In the genomic region with DNA sequence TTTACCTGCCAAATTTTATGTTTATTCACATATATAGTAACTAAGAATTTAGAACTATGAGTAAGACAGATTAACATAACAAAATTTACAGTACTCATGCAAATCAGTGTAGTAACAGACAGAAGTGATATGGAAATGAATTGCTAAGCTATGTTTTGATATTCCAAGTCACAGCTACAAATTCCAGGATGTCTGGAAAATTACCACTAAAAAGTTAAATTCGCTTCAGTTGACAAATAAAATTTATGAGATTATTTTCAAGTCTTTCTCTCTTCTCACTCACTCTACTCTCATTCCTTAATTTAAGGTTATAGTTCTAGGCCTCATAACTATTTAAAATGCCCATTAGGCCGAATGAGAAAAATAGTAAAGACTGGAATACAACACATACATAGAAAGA, we compare ENCODE assay signal across 2 cellular contexts.
TF ChIP-seq lines count a peak whose summit lies in the region.

No MANE protein-coding gene starts in this region.

TF ChIP-seq in GM23338, 12 proteins besides CTCF, POLR2A, EP300 and RAD21 (continues in another document):
- no peak for TF ChIP-seq NANOG (IDR thresholded peaks at IDR 0.05; ENCODE audit: borderline replicate concordance)
- TF ChIP-seq CREB1 (CRISPR knock-in tag; IDR thresholded peaks at IDR 0.05; ENCODE audit: low read depth) = no peak
- no peak for TF ChIP-seq POLR2AphosphoS5 (IDR thresholded peaks at IDR 0.05; ENCODE audit: low read depth)
- no peak for TF ChIP-seq EZH2 (IDR thresholded peaks at IDR 0.05; ENCODE audit: low read depth, unreplicated experiment)
- TF ChIP-seq, protein P1, sequence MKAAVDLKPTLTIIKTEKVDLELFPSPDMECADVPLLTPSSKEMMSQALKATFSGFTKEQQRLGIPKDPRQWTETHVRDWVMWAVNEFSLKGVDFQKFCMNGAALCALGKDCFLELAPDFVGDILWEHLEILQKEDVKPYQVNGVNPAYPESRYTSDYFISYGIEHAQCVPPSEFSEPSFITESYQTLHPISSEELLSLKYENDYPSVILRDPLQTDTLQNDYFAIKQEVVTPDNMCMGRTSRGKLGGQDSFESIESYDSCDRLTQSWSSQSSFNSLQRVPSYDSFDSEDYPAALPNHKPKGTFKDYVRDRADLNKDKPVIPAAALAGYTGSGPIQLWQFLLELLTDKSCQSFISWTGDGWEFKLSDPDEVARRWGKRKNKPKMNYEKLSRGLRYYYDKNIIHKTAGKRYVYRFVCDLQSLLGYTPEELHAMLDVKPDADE (IDR thresholded peaks at IDR 0.05) = no peak
- TF ChIP-seq, protein P2, sequence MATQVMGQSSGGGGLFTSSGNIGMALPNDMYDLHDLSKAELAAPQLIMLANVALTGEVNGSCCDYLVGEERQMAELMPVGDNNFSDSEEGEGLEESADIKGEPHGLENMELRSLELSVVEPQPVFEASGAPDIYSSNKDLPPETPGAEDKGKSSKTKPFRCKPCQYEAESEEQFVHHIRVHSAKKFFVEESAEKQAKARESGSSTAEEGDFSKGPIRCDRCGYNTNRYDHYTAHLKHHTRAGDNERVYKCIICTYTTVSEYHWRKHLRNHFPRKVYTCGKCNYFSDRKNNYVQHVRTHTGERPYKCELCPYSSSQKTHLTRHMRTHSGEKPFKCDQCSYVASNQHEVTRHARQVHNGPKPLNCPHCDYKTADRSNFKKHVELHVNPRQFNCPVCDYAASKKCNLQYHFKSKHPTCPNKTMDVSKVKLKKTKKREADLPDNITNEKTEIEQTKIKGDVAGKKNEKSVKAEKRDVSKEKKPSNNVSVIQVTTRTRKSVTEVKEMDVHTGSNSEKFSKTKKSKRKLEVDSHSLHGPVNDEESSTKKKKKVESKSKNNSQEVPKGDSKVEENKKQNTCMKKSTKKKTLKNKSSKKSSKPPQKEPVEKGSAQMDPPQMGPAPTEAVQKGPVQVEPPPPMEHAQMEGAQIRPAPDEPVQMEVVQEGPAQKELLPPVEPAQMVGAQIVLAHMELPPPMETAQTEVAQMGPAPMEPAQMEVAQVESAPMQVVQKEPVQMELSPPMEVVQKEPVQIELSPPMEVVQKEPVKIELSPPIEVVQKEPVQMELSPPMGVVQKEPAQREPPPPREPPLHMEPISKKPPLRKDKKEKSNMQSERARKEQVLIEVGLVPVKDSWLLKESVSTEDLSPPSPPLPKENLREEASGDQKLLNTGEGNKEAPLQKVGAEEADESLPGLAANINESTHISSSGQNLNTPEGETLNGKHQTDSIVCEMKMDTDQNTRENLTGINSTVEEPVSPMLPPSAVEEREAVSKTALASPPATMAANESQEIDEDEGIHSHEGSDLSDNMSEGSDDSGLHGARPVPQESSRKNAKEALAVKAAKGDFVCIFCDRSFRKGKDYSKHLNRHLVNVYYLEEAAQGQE (IDR thresholded peaks at IDR 0.05; ENCODE audit: unreplicated experiment) = no peak
- TF ChIP-seq ZNF331 (CRISPR knock-in tag; IDR thresholded peaks at IDR 0.05; ENCODE audit: low read depth) = no peak
- TF ChIP-seq STAT1 (IDR thresholded peaks at IDR 0.05; ENCODE audit: unreplicated experiment) = no peak
- TF ChIP-seq, protein P3, sequence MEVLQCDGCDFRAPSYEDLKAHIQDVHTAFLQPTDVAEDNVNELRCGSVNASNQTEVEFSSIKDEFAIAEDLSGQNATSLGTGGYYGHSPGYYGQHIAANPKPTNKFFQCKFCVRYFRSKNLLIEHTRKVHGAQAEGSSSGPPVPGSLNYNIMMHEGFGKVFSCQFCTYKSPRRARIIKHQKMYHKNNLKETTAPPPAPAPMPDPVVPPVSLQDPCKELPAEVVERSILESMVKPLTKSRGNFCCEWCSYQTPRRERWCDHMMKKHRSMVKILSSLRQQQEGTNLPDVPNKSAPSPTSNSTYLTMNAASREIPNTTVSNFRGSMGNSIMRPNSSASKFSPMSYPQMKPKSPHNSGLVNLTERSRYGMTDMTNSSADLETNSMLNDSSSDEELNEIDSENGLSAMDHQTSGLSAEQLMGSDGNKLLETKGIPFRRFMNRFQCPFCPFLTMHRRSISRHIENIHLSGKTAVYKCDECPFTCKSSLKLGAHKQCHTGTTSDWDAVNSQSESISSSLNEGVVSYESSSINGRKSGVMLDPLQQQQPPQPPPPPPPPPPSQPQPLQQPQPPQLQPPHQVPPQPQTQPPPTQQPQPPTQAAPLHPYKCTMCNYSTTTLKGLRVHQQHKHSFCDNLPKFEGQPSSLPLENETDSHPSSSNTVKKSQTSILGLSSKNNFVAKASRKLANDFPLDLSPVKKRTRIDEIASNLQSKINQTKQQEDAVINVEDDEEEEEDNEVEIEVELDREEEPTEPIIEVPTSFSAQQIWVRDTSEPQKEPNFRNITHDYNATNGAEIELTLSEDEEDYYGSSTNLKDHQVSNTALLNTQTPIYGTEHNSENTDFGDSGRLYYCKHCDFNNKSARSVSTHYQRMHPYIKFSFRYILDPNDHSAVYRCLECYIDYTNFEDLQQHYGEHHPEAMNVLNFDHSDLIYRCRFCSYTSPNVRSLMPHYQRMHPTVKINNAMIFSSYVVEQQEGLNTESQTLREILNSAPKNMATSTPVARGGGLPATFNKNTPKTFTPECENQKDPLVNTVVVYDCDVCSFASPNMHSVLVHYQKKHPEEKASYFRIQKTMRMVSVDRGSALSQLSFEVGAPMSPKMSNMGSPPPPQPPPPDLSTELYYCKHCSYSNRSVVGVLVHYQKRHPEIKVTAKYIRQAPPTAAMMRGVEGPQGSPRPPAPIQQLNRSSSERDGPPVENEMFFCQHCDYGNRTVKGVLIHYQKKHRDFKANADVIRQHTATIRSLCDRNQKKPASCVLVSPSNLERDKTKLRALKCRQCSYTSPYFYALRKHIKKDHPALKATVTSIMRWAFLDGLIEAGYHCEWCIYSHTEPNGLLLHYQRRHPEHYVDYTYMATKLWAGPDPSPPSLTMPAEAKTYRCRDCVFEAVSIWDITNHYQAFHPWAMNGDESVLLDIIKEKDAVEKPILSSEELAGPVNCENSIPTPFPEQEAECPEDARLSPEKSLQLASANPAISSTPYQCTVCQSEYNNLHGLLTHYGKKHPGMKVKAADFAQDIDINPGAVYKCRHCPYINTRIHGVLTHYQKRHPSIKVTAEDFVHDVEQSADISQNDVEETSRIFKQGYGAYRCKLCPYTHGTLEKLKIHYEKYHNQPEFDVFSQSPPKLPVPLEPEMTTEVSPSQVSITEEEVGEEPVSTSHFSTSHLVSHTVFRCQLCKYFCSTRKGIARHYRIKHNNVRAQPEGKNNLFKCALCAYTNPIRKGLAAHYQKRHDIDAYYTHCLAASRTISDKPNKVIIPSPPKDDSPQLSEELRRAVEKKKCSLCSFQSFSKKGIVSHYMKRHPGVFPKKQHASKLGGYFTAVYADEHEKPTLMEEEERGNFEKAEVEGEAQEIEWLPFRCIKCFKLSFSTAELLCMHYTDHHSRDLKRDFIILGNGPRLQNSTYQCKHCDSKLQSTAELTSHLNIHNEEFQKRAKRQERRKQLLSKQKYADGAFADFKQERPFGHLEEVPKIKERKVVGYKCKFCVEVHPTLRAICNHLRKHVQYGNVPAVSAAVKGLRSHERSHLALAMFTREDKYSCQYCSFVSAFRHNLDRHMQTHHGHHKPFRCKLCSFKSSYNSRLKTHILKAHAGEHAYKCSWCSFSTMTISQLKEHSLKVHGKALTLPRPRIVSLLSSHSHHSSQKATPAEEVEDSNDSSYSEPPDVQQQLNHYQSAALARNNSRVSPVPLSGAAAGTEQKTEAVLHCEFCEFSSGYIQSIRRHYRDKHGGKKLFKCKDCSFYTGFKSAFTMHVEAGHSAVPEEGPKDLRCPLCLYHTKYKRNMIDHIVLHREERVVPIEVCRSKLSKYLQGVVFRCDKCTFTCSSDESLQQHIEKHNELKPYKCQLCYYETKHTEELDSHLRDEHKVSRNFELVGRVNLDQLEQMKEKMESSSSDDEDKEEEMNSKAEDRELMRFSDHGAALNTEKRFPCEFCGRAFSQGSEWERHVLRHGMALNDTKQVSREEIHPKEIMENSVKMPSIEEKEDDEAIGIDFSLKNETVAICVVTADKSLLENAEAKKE (CRISPR knock-in tag; IDR thresholded peaks at IDR 0.05) = no peak
- no peak for TF ChIP-seq ZNF114 (CRISPR knock-in tag; IDR thresholded peaks at IDR 0.05)

TF ChIP-seq in K562, 482 proteins besides CTCF, POLR2A, EP300 and RAD21 (continued from another document and continues in another):
- TF ChIP-seq, protein P4, sequence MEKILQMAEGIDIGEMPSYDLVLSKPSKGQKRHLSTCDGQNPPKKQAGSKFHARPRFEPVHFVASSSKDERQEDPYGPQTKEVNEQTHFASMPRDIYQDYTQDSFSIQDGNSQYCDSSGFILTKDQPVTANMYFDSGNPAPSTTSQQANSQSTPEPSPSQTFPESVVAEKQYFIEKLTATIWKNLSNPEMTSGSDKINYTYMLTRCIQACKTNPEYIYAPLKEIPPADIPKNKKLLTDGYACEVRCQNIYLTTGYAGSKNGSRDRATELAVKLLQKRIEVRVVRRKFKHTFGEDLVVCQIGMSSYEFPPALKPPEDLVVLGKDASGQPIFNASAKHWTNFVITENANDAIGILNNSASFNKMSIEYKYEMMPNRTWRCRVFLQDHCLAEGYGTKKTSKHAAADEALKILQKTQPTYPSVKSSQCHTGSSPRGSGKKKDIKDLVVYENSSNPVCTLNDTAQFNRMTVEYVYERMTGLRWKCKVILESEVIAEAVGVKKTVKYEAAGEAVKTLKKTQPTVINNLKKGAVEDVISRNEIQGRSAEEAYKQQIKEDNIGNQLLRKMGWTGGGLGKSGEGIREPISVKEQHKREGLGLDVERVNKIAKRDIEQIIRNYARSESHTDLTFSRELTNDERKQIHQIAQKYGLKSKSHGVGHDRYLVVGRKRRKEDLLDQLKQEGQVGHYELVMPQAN (IDR thresholded peaks at IDR 0.05; ENCODE audit: borderline replicate concordance) = no peak
- TF ChIP-seq, protein P5, sequence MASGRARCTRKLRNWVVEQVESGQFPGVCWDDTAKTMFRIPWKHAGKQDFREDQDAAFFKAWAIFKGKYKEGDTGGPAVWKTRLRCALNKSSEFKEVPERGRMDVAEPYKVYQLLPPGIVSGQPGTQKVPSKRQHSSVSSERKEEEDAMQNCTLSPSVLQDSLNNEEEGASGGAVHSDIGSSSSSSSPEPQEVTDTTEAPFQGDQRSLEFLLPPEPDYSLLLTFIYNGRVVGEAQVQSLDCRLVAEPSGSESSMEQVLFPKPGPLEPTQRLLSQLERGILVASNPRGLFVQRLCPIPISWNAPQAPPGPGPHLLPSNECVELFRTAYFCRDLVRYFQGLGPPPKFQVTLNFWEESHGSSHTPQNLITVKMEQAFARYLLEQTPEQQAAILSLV (tag; IDR thresholded peaks at IDR 0.05) = no peak
- TF ChIP-seq GATAD2B (IDR thresholded peaks at IDR 0.05; ENCODE audit: borderline replicate concordance) (0 out of 2 replicates have a peak, but pooled peaks have one; percentile 38), NFE2L1 (tag; IDR thresholded peaks at IDR 0.05; ENCODE audit: borderline replicate concordance, low read depth) (no peak), ZNF316 (IDR thresholded peaks at IDR 0.05) (peak; percentile 56; the same call in 1 of the 2 replicates), SUPT5H (IDR thresholded peaks at IDR 0.05) (no peak), ZNF717 (CRISPR knock-in tag; IDR thresholded peaks at IDR 0.05) (0 out of 2 replicates have a peak, but pooled peaks have one; percentile 15), C11orf30 (IDR thresholded peaks at IDR 0.05; ENCODE audit: low read depth) (peak; percentile 32; the same call in 1 of the 2 replicates), SAFB2 (IDR thresholded peaks at IDR 0.05; ENCODE audit: borderline replicate concordance, low read depth, low read length, severe bottlenecking) (peak; percentile 22), KAT7 (CRISPR knock-in tag; IDR thresholded peaks at IDR 0.05; ENCODE audit: borderline replicate concordance) (no peak), ZNF217 (CRISPR knock-in tag; IDR thresholded peaks at IDR 0.05) (no peak), SIX5 (IDR thresholded peaks at IDR 0.05; ENCODE audit: borderline replicate concordance in 1 of 2, insufficient read depth in 1 of 2, low read depth in 1 of 2, low read length in 2 of 2) (no peak), SP2 (IDR thresholded peaks at IDR 0.05; ENCODE audit: extremely low read depth, low read depth, low read length, poor library complexity, severe bottlenecking) (no peak)
- TF ChIP-seq, protein P6, sequence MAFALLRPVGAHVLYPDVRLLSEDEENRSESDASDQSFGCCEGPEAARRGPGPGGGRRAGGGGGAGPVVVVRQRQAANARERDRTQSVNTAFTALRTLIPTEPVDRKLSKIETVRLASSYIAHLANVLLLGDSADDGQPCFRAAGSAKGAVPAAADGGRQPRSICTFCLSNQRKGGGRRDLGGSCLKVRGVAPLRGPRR (CRISPR knock-in tag; IDR thresholded peaks at IDR 0.05) = no peak
- TF ChIP-seq, protein P7, sequence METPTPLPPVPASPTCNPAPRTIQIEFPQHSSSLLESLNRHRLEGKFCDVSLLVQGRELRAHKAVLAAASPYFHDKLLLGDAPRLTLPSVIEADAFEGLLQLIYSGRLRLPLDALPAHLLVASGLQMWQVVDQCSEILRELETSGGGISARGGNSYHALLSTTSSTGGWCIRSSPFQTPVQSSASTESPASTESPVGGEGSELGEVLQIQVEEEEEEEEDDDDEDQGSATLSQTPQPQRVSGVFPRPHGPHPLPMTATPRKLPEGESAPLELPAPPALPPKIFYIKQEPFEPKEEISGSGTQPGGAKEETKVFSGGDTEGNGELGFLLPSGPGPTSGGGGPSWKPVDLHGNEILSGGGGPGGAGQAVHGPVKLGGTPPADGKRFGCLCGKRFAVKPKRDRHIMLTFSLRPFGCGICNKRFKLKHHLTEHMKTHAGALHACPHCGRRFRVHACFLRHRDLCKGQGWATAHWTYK (CRISPR knock-in tag; IDR thresholded peaks at IDR 0.05) = no peak
- TF ChIP-seq, protein P8, sequence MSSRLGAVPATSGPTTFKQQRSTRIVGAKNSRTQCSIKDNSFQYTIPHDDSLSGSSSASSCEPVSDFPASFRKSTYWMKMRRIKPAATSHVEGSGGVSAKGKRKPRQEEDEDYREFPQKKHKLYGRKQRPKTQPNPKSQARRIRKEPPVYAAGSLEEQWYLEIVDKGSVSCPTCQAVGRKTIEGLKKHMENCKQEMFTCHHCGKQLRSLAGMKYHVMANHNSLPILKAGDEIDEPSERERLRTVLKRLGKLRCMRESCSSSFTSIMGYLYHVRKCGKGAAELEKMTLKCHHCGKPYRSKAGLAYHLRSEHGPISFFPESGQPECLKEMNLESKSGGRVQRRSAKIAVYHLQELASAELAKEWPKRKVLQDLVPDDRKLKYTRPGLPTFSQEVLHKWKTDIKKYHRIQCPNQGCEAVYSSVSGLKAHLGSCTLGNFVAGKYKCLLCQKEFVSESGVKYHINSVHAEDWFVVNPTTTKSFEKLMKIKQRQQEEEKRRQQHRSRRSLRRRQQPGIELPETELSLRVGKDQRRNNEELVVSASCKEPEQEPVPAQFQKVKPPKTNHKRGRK (tag; IDR thresholded peaks at IDR 0.05) = no peak
- TF ChIP-seq, protein P9, sequence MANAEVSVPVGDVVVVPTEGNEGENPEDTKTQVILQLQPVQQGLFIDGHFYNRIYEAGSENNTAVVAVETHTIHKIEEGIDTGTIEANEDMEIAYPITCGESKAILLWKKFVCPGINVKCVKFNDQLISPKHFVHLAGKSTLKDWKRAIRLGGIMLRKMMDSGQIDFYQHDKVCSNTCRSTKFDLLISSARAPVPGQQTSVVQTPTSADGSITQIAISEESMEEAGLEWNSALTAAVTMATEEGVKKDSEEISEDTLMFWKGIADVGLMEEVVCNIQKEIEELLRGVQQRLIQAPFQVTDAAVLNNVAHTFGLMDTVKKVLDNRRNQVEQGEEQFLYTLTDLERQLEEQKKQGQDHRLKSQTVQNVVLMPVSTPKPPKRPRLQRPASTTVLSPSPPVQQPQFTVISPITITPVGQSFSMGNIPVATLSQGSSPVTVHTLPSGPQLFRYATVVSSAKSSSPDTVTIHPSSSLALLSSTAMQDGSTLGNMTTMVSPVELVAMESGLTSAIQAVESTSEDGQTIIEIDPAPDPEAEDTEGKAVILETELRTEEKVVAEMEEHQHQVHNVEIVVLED (CRISPR knock-in tag; IDR thresholded peaks at IDR 0.05) = no peak
- TF ChIP-seq, protein P10, sequence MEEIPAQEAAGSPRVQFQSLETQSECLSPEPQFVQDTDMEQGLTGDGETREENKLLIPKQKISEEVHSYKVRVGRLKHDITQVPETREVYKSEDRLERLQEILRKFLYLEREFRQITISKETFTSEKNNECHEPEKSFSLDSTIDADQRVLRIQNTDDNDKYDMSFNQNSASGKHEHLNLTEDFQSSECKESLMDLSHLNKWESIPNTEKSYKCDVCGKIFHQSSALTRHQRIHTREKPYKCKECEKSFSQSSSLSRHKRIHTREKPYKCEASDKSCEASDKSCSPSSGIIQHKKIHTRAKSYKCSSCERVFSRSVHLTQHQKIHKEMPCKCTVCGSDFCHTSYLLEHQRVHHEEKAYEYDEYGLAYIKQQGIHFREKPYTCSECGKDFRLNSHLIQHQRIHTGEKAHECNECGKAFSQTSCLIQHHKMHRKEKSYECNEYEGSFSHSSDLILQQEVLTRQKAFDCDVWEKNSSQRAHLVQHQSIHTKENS (CRISPR knock-in tag; IDR thresholded peaks at IDR 0.05) = 0 out of 2 replicates have a peak, but pooled peaks have one; percentile 54
